1 cellular context compared by ENCODE assay signal in genomic region chr5:17910318-17910717, GRCh38.
TF ChIP-seq lines count a peak whose summit lies in the region.

No MANE protein-coding gene starts in this region.

TF ChIP-seq in A549, 52 proteins besides CTCF, POLR2A, EP300 and RAD21 (continued from another document):
- TF ChIP-seq, protein P1, sequence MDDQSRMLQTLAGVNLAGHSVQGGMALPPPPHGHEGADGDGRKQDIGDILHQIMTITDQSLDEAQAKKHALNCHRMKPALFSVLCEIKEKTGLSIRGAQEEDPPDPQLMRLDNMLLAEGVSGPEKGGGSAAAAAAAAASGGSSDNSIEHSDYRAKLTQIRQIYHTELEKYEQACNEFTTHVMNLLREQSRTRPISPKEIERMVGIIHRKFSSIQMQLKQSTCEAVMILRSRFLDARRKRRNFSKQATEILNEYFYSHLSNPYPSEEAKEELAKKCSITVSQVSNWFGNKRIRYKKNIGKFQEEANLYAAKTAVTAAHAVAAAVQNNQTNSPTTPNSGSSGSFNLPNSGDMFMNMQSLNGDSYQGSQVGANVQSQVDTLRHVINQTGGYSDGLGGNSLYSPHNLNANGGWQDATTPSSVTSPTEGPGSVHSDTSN (IDR thresholded peaks at IDR 0.05) = no peak
- TF ChIP-seq FOSL2 (IDR thresholded peaks at IDR 0.05) (peak; percentile 98), FOSL2 (CRISPR knock-in tag; IDR thresholded peaks at IDR 0.05) (peak; percentile 98), FOXS1 (CRISPR knock-in tag; IDR thresholded peaks at IDR 0.05) (no peak), MAZ (IDR thresholded peaks at IDR 0.05; ENCODE audit: borderline replicate concordance, low read depth, low read length) (no peak), ESRRA (IDR thresholded peaks at IDR 0.05; ENCODE audit: borderline replicate concordance, low read length) (no peak), TFCP2L1 (CRISPR knock-in tag; IDR thresholded peaks at IDR 0.05) (no peak)
